Comparison of ENCODE assay signal across 9 cellular contexts in genomic region chr12:80598004-80598606, GRCh38.
A peak's percentile ranks its signal among the peaks of the same experiment; 100 is the strongest.
DNase-seq lines count a peak whose midpoint lies in the region; ATAC-seq and TF ChIP-seq lines count a peak whose summit lies in the region.
"Had no signal": no experiment of that assay in that cellular context is flagged by ENCODE, and none has a peak within 500 bp of the region (broad histone marks: within the 10 kb centered on the region; RNA-seq: fewer than 3 reads in every experiment).

No MANE protein-coding gene starts in this region.

- no peaks in the 10 kb centered on the region for H3K9me3 ChIP-seq in parathyroid adenoma (ENCODE audit: control insufficient read depth, low read length)

- H3K36me3 ChIP-seq in GM06990 (ENCODE audit: control insufficient read depth, insufficient read depth, low read length) (no peaks in the 10 kb centered on the region), parathyroid adenoma (ENCODE audit: control insufficient read depth, insufficient read depth, low read length) (no peaks in the 10 kb centered on the region)

- no peaks in the 10 kb centered on the region for H3K4me1 ChIP-seq in parathyroid adenoma

- H3K4me3 ChIP-seq in GM06990 (replicated peaks; ENCODE audit: low read depth, low read length): no peak overlapping the region
- no peak overlapping the region for H3K4me3 ChIP-seq in parathyroid adenoma (ENCODE audit: low read depth, low read length)

- no peak overlapping the region for H3K27ac ChIP-seq in parathyroid adenoma

- H3K79me2 ChIP-seq in parathyroid adenoma: no peaks in the 10 kb centered on the region

- peak; percentile 8 for TF ChIP-seq CTCF in GM06990 (IDR thresholded peaks at IDR 0.05; ENCODE audit: insufficient read depth, low read length, poor library complexity, severe bottlenecking)
- TF ChIP-seq CTCF in parathyroid adenoma (IDR thresholded peaks at IDR 0.05): peak; percentile 30

- DNase-seq in GM06990 (ENCODE audit: extremely low read depth, insufficient read length): no peak
- DNase-seq in NAMALWA (ENCODE audit: low spot score): peak; percentile 63
- DNase-seq in dermis blood vessel endothelial cell: peak; percentile 56
- no peak for DNase-seq in stimulated activated CD4-positive, alpha-beta T cell treated with anti-CD3 and anti-CD28 coated beads, Interleukin-2, amount 100 ng/mL, for 24 hours
- DNase-seq: naive thymus-derived CD4-positive, alpha-beta T cell had no signal

- no peak overlapping the region for H3K9ac ChIP-seq in parathyroid adenoma

- H2AFZ ChIP-seq in parathyroid adenoma: no peak overlapping the region

- no peak for ATAC-seq in GM19467 (IDR thresholded peaks at IDR 0.05; ENCODE audit: unreplicated experiment)
- ATAC-seq in HG03039 (IDR thresholded peaks at IDR 0.05; ENCODE audit: unreplicated experiment): no peak
- no peak for ATAC-seq in GM19463 (IDR thresholded peaks at IDR 0.05; ENCODE audit: unreplicated experiment)
- ATAC-seq: naive thymus-derived CD4-positive, alpha-beta T cell had no signal

- H3K4me2 ChIP-seq in parathyroid adenoma (ENCODE audit: low read length): no peak overlapping the region

- H3K27me3 ChIP-seq in GM06990 (replicated peaks; ENCODE audit: control insufficient read depth, insufficient read depth, low read length) (no peaks in the 10 kb centered on the region), parathyroid adenoma (ENCODE audit: control insufficient read depth, insufficient read depth, low read length) (no peaks in the 10 kb centered on the region)

Comparison
In these comparisons a context has a peak if more than half of its experiments do, and no peak if none do; other contexts are left out.
1. DNase-seq: peak in NAMALWA (single experiment) and dermis blood vessel endothelial cell (single experiment); none in GM06990 (single experiment) and stimulated activated CD4-positive, alpha-beta T cell treated with anti-CD3 and anti-CD28 coated beads, Interleukin-2, amount 100 ng/mL, for 24 hours (0 of 2).